In the genomic region with DNA sequence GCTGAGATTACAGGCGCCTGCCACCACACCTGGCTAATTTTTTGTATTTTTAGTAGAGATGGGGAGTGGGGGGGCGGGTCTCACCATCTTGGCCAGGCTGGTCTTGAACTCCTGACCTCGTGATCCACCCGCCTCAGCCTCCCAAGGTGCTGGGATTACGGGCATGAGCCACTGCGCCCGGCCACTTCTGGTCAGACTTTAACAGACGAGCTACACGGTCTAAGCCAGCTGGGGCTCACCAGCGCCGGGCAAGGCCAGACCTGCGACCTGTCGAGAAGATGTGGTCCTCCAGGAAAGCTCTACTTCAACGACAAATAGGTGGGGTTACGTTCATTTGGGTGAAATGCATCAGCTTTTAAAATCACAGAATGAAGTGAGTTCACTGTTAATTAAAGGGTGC, we compare ENCODE assay signal across 1 cellular context. TPM values are rescaled to one million over a fixed set of nuclear protein-coding genes. Genes with fewer than 3 reads are reported as not detected.
"Had no signal": no experiment of that assay in that cellular context is flagged by ENCODE, and none has a peak within 500 bp of the region (broad histone marks: within the 10 kb centered on the region; RNA-seq: fewer than 3 reads in every experiment).

No MANE protein-coding gene starts in this region.

RNA-seq across cellular contexts. Expression of gene AMZ1, which starts 36.0 kb away (rescaled TPM):
- total RNA-seq: K562 had no signal
- polyA plus RNA-seq: K562 had no signal
